Comparison of ENCODE assay signal across 1 cellular context in the genomic region with DNA sequence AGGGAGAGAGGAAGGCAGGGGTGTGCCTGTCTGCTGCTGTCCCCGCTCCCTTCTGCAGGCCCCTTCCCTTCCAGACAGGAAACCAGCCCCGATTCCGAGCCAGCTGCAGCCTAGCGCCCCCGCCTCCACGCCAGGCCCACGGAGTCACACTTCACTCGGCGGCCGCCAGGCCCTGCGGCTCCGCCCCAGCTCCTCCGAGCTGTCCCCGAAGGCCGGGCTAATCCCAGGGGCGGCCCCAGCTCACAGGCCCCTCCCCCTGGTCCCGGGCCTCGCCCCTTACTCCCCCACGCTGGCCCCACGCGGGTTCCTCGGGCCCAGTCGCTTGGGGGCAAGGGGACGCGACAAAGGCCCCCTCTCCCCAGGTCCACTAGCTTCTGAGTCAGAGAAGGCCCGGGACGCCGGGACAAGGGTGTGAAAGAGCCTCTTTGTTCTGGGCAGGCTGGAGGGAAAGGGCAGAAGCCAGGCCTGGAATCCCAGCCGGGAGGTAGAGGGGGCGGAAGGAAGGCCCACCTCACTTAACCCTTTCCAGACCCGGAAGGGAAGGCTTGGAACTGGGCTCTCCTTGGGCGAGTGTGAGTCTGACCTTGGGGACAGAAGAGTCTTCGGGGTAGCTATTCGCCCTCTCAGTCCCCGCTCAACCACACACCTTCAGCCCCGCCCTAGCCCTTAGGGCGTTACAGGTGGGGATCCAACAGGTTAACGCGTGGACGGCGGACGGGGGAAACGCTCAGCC.
TF ChIP-seq lines count a peak whose summit lies in the region.

No MANE protein-coding gene starts in this region.

TF ChIP-seq in HepG2, 621 proteins besides CTCF, POLR2A, EP300 and RAD21 (continued from another document and continues in another):
- TF ChIP-seq, protein P1, sequence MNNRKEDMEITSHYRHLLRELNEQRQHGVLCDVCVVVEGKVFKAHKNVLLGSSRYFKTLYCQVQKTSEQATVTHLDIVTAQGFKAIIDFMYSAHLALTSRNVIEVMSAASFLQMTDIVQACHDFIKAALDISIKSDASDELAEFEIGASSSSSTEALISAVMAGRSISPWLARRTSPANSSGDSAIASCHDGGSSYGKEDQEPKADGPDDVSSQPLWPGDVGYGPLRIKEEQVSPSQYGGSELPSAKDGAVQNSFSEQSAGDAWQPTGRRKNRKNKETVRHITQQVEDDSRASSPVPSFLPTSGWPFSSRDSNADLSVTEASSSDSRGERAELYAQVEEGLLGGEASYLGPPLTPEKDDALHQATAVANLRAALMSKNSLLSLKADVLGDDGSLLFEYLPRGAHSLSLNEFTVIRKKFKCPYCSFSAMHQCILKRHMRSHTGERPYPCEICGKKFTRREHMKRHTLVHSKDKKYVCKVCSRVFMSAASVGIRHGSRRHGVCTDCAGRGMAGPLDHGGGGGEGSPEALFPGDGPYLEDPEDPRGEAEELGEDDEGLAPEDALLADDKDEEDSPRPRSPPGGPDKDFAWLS (CRISPR knock-in tag; IDR thresholded peaks at IDR 0.05; ENCODE audit: borderline replicate concordance): no peak; the same call in 1 of the 2 replicates
- TF ChIP-seq TOPORS (CRISPR knock-in tag; IDR thresholded peaks at IDR 0.05) (no peak; the same call in 1 of the 2 replicates), SRSF9 (IDR thresholded peaks at IDR 0.05; ENCODE audit: borderline replicate concordance, insufficient read depth, low read depth, low read length, poor library complexity, severe bottlenecking) (no peak), SMC3 (IDR thresholded peaks at IDR 0.05; ENCODE audit: low read length) (no peak; the same call in 1 of the 2 replicates), CC2D1A (CRISPR knock-in tag; IDR thresholded peaks at IDR 0.05) (no peak), RFX1 (IDR thresholded peaks at IDR 0.05) (no peak), RFX5 (IDR thresholded peaks at IDR 0.05; ENCODE audit: low read depth, low read length) (no peak), ZNF101 (CRISPR knock-in tag; IDR thresholded peaks at IDR 0.05; ENCODE audit: borderline replicate concordance, low read depth) (peak; percentile 53; the same call in 1 of the 2 replicates), FIP1L1 (IDR thresholded peaks at IDR 0.05; ENCODE audit: borderline replicate concordance, insufficient read depth, low read depth, low read length) (no peak), NFIB (CRISPR knock-in tag; IDR thresholded peaks at IDR 0.05; ENCODE audit: borderline replicate concordance) (0 out of 2 replicates have a peak, but pooled peaks have one; percentile 19), ZNF660 (CRISPR knock-in tag; IDR thresholded peaks at IDR 0.05; ENCODE audit: borderline replicate concordance, low read depth) (no peak), ZNF205 (CRISPR knock-in tag; IDR thresholded peaks at IDR 0.05) (peak; percentile 59; the same call in 1 of the 2 replicates), ZNF598 (CRISPR knock-in tag; IDR thresholded peaks at IDR 0.05; ENCODE audit: borderline replicate concordance) (no peak), HNRNPLL (IDR thresholded peaks at IDR 0.05; ENCODE audit: low read depth, low read length, poor library complexity, severe bottlenecking) (peak; percentile 74), ZNF333 (CRISPR knock-in tag; IDR thresholded peaks at IDR 0.05; ENCODE audit: borderline replicate concordance) (peak; percentile 94; the same call in 1 of the 2 replicates), MTA3 (CRISPR knock-in tag; IDR thresholded peaks at IDR 0.05) (no peak), MAFG (CRISPR knock-in tag; IDR thresholded peaks at IDR 0.05) (no peak), KDM2A (CRISPR knock-in tag; IDR thresholded peaks at IDR 0.05; ENCODE audit: borderline replicate concordance, low read depth) (peak; percentile 92)
- TF ChIP-seq, protein P2, sequence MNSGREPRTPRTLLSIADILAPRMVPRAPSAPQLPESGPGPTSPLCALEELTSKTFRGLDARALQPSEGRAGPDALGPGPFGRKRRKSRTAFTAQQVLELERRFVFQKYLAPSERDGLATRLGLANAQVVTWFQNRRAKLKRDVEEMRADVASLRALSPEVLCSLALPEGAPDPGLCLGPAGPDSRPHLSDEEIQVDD (CRISPR knock-in tag; IDR thresholded peaks at IDR 0.05; ENCODE audit: borderline replicate concordance): no peak
- TF ChIP-seq, protein P3, sequence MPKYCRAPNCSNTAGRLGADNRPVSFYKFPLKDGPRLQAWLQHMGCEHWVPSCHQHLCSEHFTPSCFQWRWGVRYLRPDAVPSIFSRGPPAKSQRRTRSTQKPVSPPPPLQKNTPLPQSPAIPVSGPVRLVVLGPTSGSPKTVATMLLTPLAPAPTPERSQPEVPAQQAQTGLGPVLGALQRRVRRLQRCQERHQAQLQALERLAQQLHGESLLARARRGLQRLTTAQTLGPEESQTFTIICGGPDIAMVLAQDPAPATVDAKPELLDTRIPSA (CRISPR knock-in tag; IDR thresholded peaks at IDR 0.05; ENCODE audit: borderline replicate concordance): 0 out of 2 replicates have a peak, but pooled peaks have one; percentile 59
- TF ChIP-seq, protein P4, sequence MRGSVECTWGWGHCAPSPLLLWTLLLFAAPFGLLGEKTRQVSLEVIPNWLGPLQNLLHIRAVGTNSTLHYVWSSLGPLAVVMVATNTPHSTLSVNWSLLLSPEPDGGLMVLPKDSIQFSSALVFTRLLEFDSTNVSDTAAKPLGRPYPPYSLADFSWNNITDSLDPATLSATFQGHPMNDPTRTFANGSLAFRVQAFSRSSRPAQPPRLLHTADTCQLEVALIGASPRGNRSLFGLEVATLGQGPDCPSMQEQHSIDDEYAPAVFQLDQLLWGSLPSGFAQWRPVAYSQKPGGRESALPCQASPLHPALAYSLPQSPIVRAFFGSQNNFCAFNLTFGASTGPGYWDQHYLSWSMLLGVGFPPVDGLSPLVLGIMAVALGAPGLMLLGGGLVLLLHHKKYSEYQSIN (CRISPR knock-in tag; IDR thresholded peaks at IDR 0.05; ENCODE audit: borderline replicate concordance): no peak
- TF ChIP-seq, protein P5, sequence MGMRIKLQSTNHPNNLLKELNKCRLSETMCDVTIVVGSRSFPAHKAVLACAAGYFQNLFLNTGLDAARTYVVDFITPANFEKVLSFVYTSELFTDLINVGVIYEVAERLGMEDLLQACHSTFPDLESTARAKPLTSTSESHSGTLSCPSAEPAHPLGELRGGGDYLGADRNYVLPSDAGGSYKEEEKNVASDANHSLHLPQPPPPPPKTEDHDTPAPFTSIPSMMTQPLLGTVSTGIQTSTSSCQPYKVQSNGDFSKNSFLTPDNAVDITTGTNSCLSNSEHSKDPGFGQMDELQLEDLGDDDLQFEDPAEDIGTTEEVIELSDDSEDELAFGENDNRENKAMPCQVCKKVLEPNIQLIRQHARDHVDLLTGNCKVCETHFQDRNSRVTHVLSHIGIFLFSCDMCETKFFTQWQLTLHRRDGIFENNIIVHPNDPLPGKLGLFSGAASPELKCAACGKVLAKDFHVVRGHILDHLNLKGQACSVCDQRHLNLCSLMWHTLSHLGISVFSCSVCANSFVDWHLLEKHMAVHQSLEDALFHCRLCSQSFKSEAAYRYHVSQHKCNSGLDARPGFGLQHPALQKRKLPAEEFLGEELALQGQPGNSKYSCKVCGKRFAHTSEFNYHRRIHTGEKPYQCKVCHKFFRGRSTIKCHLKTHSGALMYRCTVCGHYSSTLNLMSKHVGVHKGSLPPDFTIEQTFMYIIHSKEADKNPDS (CRISPR knock-in tag; IDR thresholded peaks at IDR 0.05): peak; percentile 84; the same call in 1 of the 2 replicates
- TF ChIP-seq, protein P6, sequence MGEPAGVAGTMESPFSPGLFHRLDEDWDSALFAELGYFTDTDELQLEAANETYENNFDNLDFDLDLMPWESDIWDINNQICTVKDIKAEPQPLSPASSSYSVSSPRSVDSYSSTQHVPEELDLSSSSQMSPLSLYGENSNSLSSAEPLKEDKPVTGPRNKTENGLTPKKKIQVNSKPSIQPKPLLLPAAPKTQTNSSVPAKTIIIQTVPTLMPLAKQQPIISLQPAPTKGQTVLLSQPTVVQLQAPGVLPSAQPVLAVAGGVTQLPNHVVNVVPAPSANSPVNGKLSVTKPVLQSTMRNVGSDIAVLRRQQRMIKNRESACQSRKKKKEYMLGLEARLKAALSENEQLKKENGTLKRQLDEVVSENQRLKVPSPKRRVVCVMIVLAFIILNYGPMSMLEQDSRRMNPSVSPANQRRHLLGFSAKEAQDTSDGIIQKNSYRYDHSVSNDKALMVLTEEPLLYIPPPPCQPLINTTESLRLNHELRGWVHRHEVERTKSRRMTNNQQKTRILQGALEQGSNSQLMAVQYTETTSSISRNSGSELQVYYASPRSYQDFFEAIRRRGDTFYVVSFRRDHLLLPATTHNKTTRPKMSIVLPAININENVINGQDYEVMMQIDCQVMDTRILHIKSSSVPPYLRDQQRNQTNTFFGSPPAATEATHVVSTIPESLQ (CRISPR knock-in tag; conservative IDR thresholded peaks at IDR 0.05): no peak
- TF ChIP-seq, protein P7, sequence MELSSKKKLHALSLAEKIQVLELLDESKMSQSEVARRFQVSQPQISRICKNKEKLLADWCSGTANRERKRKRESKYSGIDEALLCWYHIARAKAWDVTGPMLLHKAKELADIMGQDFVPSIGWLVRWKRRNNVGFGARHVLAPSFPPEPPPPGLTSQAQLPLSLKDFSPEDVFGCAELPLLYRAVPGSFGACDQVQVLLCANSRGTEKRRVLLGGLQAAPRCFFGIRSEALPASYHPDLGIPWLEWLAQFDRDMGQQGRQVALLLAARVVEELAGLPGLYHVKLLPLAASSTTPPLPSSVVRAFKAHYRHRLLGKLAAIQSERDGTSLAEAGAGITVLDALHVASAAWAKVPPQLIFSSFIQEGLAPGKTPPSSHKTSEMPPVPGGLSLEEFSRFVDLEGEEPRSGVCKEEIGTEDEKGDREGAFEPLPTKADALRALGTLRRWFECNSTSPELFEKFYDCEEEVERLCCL (CRISPR knock-in tag; IDR thresholded peaks at IDR 0.05; ENCODE audit: borderline replicate concordance): no peak
- TF ChIP-seq, protein P8, sequence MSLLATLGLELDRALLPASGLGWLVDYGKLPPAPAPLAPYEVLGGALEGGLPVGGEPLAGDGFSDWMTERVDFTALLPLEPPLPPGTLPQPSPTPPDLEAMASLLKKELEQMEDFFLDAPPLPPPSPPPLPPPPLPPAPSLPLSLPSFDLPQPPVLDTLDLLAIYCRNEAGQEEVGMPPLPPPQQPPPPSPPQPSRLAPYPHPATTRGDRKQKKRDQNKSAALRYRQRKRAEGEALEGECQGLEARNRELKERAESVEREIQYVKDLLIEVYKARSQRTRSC (CRISPR knock-in tag; IDR thresholded peaks at IDR 0.05; ENCODE audit: low read depth): no peak
- TF ChIP-seq, protein P9, sequence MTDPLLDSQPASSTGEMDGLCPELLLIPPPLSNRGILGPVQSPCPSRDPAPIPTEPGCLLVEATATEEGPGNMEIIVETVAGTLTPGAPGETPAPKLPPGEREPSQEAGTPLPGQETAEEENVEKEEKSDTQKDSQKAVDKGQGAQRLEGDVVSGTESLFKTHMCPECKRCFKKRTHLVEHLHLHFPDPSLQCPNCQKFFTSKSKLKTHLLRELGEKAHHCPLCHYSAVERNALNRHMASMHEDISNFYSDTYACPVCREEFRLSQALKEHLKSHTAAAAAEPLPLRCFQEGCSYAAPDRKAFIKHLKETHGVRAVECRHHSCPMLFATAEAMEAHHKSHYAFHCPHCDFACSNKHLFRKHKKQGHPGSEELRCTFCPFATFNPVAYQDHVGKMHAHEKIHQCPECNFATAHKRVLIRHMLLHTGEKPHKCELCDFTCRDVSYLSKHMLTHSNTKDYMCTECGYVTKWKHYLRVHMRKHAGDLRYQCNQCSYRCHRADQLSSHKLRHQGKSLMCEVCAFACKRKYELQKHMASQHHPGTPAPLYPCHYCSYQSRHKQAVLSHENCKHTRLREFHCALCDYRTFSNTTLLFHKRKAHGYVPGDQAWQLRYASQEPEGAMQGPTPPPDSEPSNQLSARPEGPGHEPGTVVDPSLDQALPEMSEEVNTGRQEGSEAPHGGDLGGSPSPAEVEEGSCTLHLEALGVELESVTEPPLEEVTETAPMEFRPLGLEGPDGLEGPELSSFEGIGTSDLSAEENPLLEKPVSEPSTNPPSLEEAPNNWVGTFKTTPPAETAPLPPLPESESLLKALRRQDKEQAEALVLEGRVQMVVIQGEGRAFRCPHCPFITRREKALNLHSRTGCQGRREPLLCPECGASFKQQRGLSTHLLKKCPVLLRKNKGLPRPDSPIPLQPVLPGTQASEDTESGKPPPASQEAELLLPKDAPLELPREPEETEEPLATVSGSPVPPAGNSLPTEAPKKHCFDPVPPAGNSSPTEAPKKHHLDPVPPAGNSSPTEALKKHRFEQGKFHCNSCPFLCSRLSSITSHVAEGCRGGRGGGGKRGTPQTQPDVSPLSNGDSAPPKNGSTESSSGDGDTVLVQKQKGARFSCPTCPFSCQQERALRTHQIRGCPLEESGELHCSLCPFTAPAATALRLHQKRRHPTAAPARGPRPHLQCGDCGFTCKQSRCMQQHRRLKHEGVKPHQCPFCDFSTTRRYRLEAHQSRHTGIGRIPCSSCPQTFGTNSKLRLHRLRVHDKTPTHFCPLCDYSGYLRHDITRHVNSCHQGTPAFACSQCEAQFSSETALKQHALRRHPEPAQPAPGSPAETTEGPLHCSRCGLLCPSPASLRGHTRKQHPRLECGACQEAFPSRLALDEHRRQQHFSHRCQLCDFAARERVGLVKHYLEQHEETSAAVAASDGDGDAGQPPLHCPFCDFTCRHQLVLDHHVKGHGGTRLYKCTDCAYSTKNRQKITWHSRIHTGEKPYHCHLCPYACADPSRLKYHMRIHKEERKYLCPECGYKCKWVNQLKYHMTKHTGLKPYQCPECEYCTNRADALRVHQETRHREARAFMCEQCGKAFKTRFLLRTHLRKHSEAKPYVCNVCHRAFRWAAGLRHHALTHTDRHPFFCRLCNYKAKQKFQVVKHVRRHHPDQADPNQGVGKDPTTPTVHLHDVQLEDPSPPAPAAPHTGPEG (CRISPR knock-in tag; IDR thresholded peaks at IDR 0.05): peak; percentile 51; the same call in 1 of the 2 replicates
- TF ChIP-seq, protein P10, sequence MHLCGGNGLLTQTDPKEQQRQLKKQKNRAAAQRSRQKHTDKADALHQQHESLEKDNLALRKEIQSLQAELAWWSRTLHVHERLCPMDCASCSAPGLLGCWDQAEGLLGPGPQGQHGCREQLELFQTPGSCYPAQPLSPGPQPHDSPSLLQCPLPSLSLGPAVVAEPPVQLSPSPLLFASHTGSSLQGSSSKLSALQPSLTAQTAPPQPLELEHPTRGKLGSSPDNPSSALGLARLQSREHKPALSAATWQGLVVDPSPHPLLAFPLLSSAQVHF (CRISPR knock-in tag; IDR thresholded peaks at IDR 0.05): peak; percentile 76
- TF ChIP-seq, protein P11, sequence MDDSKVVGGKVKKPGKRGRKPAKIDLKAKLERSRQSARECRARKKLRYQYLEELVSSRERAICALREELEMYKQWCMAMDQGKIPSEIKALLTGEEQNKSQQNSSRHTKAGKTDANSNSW (CRISPR knock-in tag; IDR thresholded peaks at IDR 0.05; ENCODE audit: borderline replicate concordance): peak; percentile 28; the same call in 1 of the 2 replicates
- TF ChIP-seq, protein P12, sequence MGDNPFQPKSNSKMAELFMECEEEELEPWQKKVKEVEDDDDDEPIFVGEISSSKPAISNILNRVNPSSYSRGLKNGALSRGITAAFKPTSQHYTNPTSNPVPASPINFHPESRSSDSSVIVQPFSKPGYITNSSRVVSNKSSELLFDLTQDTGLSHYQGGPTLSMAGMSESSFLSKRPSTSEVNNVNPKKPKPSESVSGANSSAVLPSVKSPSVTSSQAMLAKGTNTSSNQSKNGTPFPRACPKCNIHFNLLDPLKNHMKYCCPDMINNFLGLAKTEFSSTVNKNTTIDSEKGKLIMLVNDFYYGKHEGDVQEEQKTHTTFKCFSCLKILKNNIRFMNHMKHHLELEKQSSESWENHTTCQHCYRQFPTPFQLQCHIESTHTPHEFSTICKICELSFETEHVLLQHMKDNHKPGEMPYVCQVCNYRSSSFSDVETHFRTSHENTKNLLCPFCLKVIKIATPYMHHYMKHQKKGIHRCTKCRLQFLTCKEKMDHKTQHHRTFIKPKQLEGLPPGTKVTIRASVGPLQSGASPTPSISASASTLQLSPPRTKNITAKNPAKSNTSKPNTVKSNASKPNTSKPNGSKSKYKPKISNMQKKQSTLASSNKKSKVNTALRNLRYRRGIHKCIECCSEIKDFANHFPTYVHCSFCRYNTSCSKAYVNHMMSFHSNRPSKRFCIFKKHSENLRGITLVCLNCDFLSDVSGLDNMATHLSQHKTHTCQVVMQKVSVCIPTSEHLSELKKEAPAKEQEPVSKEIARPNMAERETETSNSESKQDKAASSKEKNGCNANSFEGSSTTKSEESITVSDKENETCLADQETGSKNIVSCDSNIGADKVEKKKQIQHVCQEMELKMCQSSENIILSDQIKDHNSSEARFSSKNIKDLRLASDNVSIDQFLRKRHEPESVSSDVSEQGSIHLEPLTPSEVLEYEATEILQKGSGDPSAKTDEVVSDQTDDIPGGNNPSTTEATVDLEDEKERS (CRISPR knock-in tag; IDR thresholded peaks at IDR 0.05): peak; percentile 87
